ENCODE assay signal across 20 cellular contexts in genomic region chr6:89527634-89528033, GRCh38.
DNase-seq lines count a peak whose midpoint lies in the region; ATAC-seq and TF ChIP-seq lines count a peak whose summit lies in the region.
"Had no signal": no experiment of that assay in that cellular context is flagged by ENCODE, and none has a peak within 500 bp of the region (broad histone marks: within the 10 kb centered on the region; RNA-seq: fewer than 3 reads in every experiment).

No MANE protein-coding gene starts in this region.

- H3K27me3 ChIP-seq in PC-3 (ENCODE audit: low read length), result no peaks in the 10 kb centered on the region
- H3K27me3 ChIP-seq: left lung, neutrophil, tibial artery had no signal

- no peaks in the 10 kb centered on the region for H3K4me1 Mint-ChIP-seq in activated CD4-positive, alpha-beta T cell treated with anti-CD3 and anti-CD28 coated beads, Interleukin-2, amount 10 ng/mL, durations not matched to agents 24 days and 14 days
- peaks cover 3 to 4% of the 10 kb centered on the region in 2 donors for H3K4me1 Mint-ChIP-seq in effector memory CD8-positive, alpha-beta T cell (ENCODE audit: low read depth in 2 of 2)
- no peaks in the 10 kb centered on the region for H3K4me1 Mint-ChIP-seq in stimulated activated effector memory CD8-positive, alpha-beta T cell treated with anti-CD3 and anti-CD28 coated beads, Interleukin-12 subunit alpha, Interleukin-12 subunit beta, amount 100 ng/mL, for 72 hours

- POLR2A ChIA-PET in PC-3 (lab: Charles Lee; ENCODE audit: unreplicated experiment), result no interaction called here

- H3K27me3 Mint-ChIP-seq in activated CD4-positive, alpha-beta T cell treated with anti-CD3 and anti-CD28 coated beads, Interleukin-2, amount 10 ng/mL, durations not matched to agents 24 days and 14 days, result no peaks in the 10 kb centered on the region
- H3K27me3 Mint-ChIP-seq in effector memory CD8-positive, alpha-beta T cell, result no peaks in the 10 kb centered on the region

- H3K9ac ChIP-seq in PC-3 (ENCODE audit: low read length), result no peak overlapping the region

- no TSS peak for BruUV-seq in PC-3 (replicated peaks; lab: Mats Ljungman, UMichigan)

- no peaks in the 10 kb centered on the region for H3K9me2 ChIP-seq in PC-3 (replicated peaks; ENCODE audit: low read length)

- no peaks in the 10 kb centered on the region for H3K4me1 ChIP-seq in PC-3 (ENCODE audit: insufficient read depth, low read length)
- H3K4me1 ChIP-seq: left lung had no signal

- TF ChIP-seq CTCF in PC-3 (conservative IDR thresholded peaks at IDR 0.05; ENCODE audit: low read depth, low read length), result no peak

- no peaks in the 10 kb centered on the region for H3F3A ChIP-seq in PC-3 (ENCODE audit: low read length, unreplicated experiment)

- no peaks in the 10 kb centered on the region for H3K9me3 Mint-ChIP-seq in activated CD4-positive, alpha-beta T cell treated with anti-CD3 and anti-CD28 coated beads, Interleukin-2, amount 10 ng/mL, durations not matched to agents 24 days and 14 days
- H3K9me3 Mint-ChIP-seq in effector memory CD8-positive, alpha-beta T cell, result no peaks in the 10 kb centered on the region
- H3K9me3 Mint-ChIP-seq in stimulated activated effector memory CD8-positive, alpha-beta T cell treated with anti-CD3 and anti-CD28 coated beads, Interleukin-12 subunit alpha, Interleukin-12 subunit beta, amount 100 ng/mL, for 72 hours, result no peaks in the 10 kb centered on the region

- intact Hi-C loops in activated CD4-positive, alpha-beta T cell treated with anti-CD3 and anti-CD28 coated beads, Interleukin-2, amount 10 ng/mL, durations not matched to agents 24 days and 14 days (cut with micrococcal nuclease), result no loop called here
- intact Hi-C loops in PC-3 (cut with micrococcal nuclease), result no loop called here

- H3K4me3 Mint-ChIP-seq in activated CD4-positive, alpha-beta T cell treated with anti-CD3 and anti-CD28 coated beads, Interleukin-2, amount 10 ng/mL, durations not matched to agents 24 days and 14 days, result no peak overlapping the region
- H3K4me3 Mint-ChIP-seq in effector memory CD8-positive, alpha-beta T cell, result no peak overlapping the region
- no peak overlapping the region for H3K4me3 Mint-ChIP-seq in stimulated activated effector memory CD8-positive, alpha-beta T cell treated with anti-CD3 and anti-CD28 coated beads, Interleukin-12 subunit alpha, Interleukin-12 subunit beta, amount 100 ng/mL, for 72 hours
- H3K4me3 Mint-ChIP-seq: CD14-positive monocyte had no signal

- no peaks in the 10 kb centered on the region for H3K9me3 ChIP-seq in PC-3 (ENCODE audit: low read length)
- H3K9me3 ChIP-seq: left lung, mucosa of descending colon, neutrophil, tibial artery had no signal

- H3K36me3 ChIP-seq in PC-3 (ENCODE audit: low read depth, low read length), result no peaks in the 10 kb centered on the region
- H3K36me3 ChIP-seq: left lung, neutrophil, tibial artery had no signal

- ATAC-seq in PC-3, result no peak
- ATAC-seq in effector memory CD8-positive, alpha-beta T cell (replicated peaks), result peak; percentile 58
- ATAC-seq in stimulated activated effector memory CD8-positive, alpha-beta T cell treated with anti-CD3 and anti-CD28 coated beads, Interleukin-12 subunit alpha, Interleukin-12 subunit beta, amount 100 ng/mL, for 72 hours, result peak; percentile 75
- ATAC-seq in GM18870 (IDR thresholded peaks at IDR 0.05; ENCODE audit: unreplicated experiment), result no peak
- ATAC-seq: left lung, mucosa of descending colon had no signal

- peak; percentile 63 for DNase-seq in activated CD4-positive, alpha-beta T cell treated with anti-CD3 and anti-CD28 coated beads, Interleukin-2, amount 10 ng/mL, durations not matched to agents 24 days and 14 days
- no peak for DNase-seq in activated CD4-positive, alpha-beta T cell treated with anti-CD3 and anti-CD28 coated beads for 1 hour
- DNase-seq in PC-3 (peak; percentile 42), NCI-H1930 (lab: John Stamatoyannopoulos, UW) (no peak), GM19240 (ENCODE audit: insufficient read length, low spot score) (no peak)
- no peak for DNase-seq in effector memory CD8-positive, alpha-beta T cell
- DNase-seq in stimulated activated effector memory CD8-positive, alpha-beta T cell treated with anti-CD3 and anti-CD28 coated beads, Interleukin-12 subunit alpha, Interleukin-12 subunit beta, amount 100 ng/mL, for 72 hours (ENCODE audit: low spot score in 2 of 2), result no peak
- DNase-seq: ACHN; activated gamma-delta T cell treated with Interleukin-2 at 50 U/mL for 16 hours; DMS79; foreskin melanocyte; IMR-90; left lung; mucosa of descending colon; NCI-H187; stimulated activated CD4-positive, alpha-beta T cell treated with anti-CD3 and anti-CD28 coated beads, Interleukin-12 subunit alpha, Interleukin-12 subunit beta, amount 100 ng/mL, for 4 hours; tibial artery had no signal

- no peak overlapping the region for H3K4me3 ChIP-seq in PC-3 (ENCODE audit: low read length)
- H3K4me3 ChIP-seq: left lung, mucosa of descending colon, tibial artery had no signal

- no peaks in the 10 kb centered on the region for H3K79me2 ChIP-seq in PC-3 (ENCODE audit: low read length)

- H2AFZ ChIP-seq in PC-3 (ENCODE audit: low read length), result no peak overlapping the region

- no peaks in the 10 kb centered on the region for H4K20me1 ChIP-seq in PC-3 (ENCODE audit: low read length)

- CTCF ChIA-PET in PC-3 (lab: Charles Lee), result no interaction called here

- H3K36me3 Mint-ChIP-seq in activated CD4-positive, alpha-beta T cell treated with anti-CD3 and anti-CD28 coated beads, Interleukin-2, amount 10 ng/mL, durations not matched to agents 24 days and 14 days (ENCODE audit: low read depth), result no peaks in the 10 kb centered on the region
- no peaks in the 10 kb centered on the region for H3K36me3 Mint-ChIP-seq in effector memory CD8-positive, alpha-beta T cell (ENCODE audit: insufficient read depth)
- H3K36me3 Mint-ChIP-seq in stimulated activated effector memory CD8-positive, alpha-beta T cell treated with anti-CD3 and anti-CD28 coated beads, Interleukin-12 subunit alpha, Interleukin-12 subunit beta, amount 100 ng/mL, for 72 hours, result no peaks in the 10 kb centered on the region
- H3K36me3 Mint-ChIP-seq: CD14-positive monocyte had no signal

- 0 out of 2 replicates have a peak overlapping the region, but pooled peaks have one; percentile 32 for H3K27ac ChIP-seq in PC-3 (ENCODE audit: low read length)
- H3K27ac ChIP-seq: left lung, neutrophil, tibial artery had no signal

- no peak overlapping the region for H3K4me2 ChIP-seq in PC-3 (ENCODE audit: low read length)

- no peak overlapping the region for H3K27ac Mint-ChIP-seq in activated CD4-positive, alpha-beta T cell treated with anti-CD3 and anti-CD28 coated beads, Interleukin-2, amount 10 ng/mL, durations not matched to agents 24 days and 14 days
- peak overlapping the region in 1 of 2 donors; percentile 21 for H3K27ac Mint-ChIP-seq in effector memory CD8-positive, alpha-beta T cell
- no peak overlapping the region for H3K27ac Mint-ChIP-seq in stimulated activated effector memory CD8-positive, alpha-beta T cell treated with anti-CD3 and anti-CD28 coated beads, Interleukin-12 subunit alpha, Interleukin-12 subunit beta, amount 100 ng/mL, for 72 hours

Comparison
In these comparisons a context has a peak if more than half of its experiments do, and no peak if none do; other contexts are left out.
1. DNase-seq: peak in activated CD4-positive, alpha-beta T cell treated with anti-CD3 and anti-CD28 coated beads, Interleukin-2, amount 10 ng/mL, durations not matched to agents 24 days and 14 days (single experiment) and PC-3 (single experiment); none in activated CD4-positive, alpha-beta T cell treated with anti-CD3 and anti-CD28 coated beads for 1 hour (single experiment), effector memory CD8-positive, alpha-beta T cell (0 of 3), stimulated activated effector memory CD8-positive, alpha-beta T cell treated with anti-CD3 and anti-CD28 coated beads, Interleukin-12 subunit alpha, Interleukin-12 subunit beta, amount 100 ng/mL, for 72 hours (0 of 2), NCI-H1930 (0 of 2) and GM19240 (single experiment).
2. ATAC-seq: peak in effector memory CD8-positive, alpha-beta T cell (single experiment) and stimulated activated effector memory CD8-positive, alpha-beta T cell treated with anti-CD3 and anti-CD28 coated beads, Interleukin-12 subunit alpha, Interleukin-12 subunit beta, amount 100 ng/mL, for 72 hours (single experiment); none in PC-3 (single experiment) and GM18870 (single experiment).